ENCODE assay signal across 1 cellular context in the genomic region with DNA sequence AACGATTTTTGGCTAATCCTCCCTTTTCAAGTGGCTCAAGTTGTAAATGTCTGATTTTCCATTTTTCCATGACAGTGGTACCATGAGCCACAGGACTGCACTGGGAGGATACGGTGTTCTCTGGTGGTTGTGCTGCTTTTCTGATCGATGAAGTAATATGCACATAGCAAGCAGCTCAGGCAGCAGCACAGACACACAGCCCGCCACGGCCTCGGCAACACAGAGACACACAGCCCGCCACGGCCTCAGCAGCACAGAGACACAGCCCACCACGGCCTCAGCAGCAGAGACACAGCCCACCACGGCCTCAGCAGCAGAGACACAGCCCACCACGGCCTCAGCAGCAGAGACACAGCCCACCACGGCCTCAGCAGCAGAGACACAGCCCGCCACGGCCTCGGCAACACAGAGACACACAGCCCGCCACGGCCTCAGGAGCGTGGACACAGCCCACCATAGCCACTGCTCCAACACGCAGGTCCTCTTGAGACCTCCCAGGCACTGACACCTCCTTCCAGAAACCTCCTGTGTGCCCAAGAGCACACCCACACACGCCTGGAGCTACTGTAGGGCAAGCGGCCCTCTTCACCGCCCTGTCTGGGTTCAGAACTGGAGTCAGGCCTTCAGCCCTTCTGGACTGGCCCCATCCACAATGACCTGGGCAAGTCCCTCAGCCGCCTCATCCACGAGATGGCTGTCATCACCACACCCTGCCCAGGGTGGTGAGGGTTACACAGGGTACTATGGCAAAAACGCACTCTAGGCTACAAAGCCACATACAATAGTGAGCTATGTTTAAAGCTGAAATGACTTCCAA.
TF ChIP-seq lines count a peak whose summit lies in the region.

No MANE protein-coding gene starts in this region.

TF ChIP-seq in K562, 482 proteins besides CTCF, POLR2A, EP300 and RAD21:
- no peak for TF ChIP-seq ZNF274 (IDR thresholded peaks at IDR 0.05; ENCODE audit: borderline replicate concordance, low read depth, low read length)
- TF ChIP-seq, protein P1, sequence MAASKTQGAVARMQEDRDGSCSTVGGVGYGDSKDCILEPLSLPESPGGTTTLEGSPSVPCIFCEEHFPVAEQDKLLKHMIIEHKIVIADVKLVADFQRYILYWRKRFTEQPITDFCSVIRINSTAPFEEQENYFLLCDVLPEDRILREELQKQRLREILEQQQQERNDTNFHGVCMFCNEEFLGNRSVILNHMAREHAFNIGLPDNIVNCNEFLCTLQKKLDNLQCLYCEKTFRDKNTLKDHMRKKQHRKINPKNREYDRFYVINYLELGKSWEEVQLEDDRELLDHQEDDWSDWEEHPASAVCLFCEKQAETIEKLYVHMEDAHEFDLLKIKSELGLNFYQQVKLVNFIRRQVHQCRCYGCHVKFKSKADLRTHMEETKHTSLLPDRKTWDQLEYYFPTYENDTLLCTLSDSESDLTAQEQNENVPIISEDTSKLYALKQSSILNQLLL (CRISPR knock-in tag; IDR thresholded peaks at IDR 0.05; ENCODE audit: borderline replicate concordance), result no peak
- no peak for TF ChIP-seq BMI1 (IDR thresholded peaks at IDR 0.05; ENCODE audit: low read length)
- TF ChIP-seq, protein P2, sequence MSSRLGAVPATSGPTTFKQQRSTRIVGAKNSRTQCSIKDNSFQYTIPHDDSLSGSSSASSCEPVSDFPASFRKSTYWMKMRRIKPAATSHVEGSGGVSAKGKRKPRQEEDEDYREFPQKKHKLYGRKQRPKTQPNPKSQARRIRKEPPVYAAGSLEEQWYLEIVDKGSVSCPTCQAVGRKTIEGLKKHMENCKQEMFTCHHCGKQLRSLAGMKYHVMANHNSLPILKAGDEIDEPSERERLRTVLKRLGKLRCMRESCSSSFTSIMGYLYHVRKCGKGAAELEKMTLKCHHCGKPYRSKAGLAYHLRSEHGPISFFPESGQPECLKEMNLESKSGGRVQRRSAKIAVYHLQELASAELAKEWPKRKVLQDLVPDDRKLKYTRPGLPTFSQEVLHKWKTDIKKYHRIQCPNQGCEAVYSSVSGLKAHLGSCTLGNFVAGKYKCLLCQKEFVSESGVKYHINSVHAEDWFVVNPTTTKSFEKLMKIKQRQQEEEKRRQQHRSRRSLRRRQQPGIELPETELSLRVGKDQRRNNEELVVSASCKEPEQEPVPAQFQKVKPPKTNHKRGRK (tag; IDR thresholded peaks at IDR 0.05), result no peak
- TF ChIP-seq, protein P3, sequence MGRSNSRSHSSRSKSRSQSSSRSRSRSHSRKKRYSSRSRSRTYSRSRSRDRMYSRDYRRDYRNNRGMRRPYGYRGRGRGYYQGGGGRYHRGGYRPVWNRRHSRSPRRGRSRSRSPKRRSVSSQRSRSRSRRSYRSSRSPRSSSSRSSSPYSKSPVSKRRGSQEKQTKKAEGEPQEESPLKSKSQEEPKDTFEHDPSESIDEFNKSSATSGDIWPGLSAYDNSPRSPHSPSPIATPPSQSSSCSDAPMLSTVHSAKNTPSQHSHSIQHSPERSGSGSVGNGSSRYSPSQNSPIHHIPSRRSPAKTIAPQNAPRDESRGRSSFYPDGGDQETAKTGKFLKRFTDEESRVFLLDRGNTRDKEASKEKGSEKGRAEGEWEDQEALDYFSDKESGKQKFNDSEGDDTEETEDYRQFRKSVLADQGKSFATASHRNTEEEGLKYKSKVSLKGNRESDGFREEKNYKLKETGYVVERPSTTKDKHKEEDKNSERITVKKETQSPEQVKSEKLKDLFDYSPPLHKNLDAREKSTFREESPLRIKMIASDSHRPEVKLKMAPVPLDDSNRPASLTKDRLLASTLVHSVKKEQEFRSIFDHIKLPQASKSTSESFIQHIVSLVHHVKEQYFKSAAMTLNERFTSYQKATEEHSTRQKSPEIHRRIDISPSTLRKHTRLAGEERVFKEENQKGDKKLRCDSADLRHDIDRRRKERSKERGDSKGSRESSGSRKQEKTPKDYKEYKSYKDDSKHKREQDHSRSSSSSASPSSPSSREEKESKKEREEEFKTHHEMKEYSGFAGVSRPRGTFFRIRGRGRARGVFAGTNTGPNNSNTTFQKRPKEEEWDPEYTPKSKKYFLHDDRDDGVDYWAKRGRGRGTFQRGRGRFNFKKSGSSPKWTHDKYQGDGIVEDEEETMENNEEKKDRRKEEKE (IDR thresholded peaks at IDR 0.05; ENCODE audit: borderline replicate concordance in 1 of 2, control insufficient read depth in 1 of 2, low read depth in 2 of 2, low read length in 1 of 2), result no peak
- peak; percentile 54; the same call in 1 of the 2 replicates for TF ChIP-seq POLR2G (IDR thresholded peaks at IDR 0.05; ENCODE audit: low read depth, low read length)
- TF ChIP-seq HDAC1 (IDR thresholded peaks at IDR 0.05), result no peak
- TF ChIP-seq RBFOX2 (IDR thresholded peaks at IDR 0.05; ENCODE audit: low read depth, low read length), result 0 out of 2 replicates have a peak, but pooled peaks have one; percentile 23
- no peak for TF ChIP-seq GABPB2 (CRISPR knock-in tag; conservative IDR thresholded peaks at IDR 0.05)
- no peak for TF ChIP-seq STAT5B (CRISPR knock-in tag; IDR thresholded peaks at IDR 0.05)
- TF ChIP-seq RBM22 (IDR thresholded peaks at IDR 0.05; ENCODE audit: low read depth, low read length, poor library complexity, severe bottlenecking), result peak; percentile 43
TF ChIP-seq in K562: peak in this region for 3.
